Comparison of ENCODE assay signal across 8 cellular contexts in the genomic region with DNA sequence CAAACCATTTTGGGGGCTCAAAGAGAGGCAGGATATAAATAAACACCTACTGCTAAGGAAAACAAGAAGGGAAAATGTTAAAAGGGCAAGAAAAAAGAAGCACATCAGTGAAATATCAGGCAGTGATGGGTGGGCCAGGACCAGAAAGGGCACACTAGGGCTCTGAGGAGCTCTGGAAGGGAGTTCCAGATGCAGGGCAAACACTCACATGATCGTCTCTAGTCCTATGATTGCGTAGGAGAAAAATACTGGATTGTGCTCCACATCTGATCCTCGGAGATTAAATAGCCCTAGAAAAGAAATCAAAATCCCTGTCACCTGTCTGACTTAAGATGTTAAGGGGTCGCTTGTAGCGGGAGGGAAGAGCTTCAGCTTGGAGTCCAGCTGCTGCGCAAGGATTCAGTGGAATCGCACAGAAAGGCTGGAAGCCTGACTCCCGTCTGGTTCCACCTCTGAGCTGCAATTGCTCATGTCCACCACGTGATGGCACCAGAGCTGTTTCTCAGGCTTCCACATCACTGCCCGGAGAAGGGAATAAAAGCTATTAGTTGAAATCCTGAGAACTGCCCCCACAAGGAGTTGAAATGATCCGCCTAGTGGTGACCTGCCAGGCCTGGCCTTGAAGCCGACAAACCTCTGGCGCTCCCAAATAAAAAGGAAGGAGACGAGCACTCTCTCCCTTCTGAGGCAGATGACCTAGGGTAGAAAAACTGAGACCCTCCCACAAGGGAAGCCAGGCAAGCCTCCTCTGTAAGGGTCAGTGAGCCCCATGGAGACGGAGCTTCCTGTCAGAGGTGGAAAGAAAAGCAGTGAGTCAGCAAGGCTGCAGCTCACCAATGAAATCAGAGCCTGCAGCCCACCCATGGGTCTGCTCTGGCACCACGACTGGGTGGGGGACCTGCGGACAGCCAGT. TPM values are rescaled to one million over a fixed set of nuclear protein-coding genes. Genes with fewer than 3 reads are reported as not detected.
DNase-seq lines count a peak whose midpoint lies in the region; ATAC-seq and TF ChIP-seq lines count a peak whose summit lies in the region.

No MANE protein-coding gene starts in this region.

- in situ Hi-C loops in astrocyte of the spinal cord (cut with HindIII; ENCODE audit: low sequenced_read_pairs) = no loop called here

- ATAC-seq in HG02623 (IDR thresholded peaks at IDR 0.05; ENCODE audit: unreplicated experiment) = peak; percentile 62
- peak; percentile 91 for ATAC-seq in sciatic nerve
- ATAC-seq in GM19397 (IDR thresholded peaks at IDR 0.05; ENCODE audit: unreplicated experiment) = no peak

- TF ChIP-seq CTCF in GM12873 (IDR thresholded peaks at IDR 0.05; ENCODE audit: insufficient read depth, low read depth, low read length, missing control alignments) (peak; percentile 94), astrocyte of the spinal cord (IDR thresholded peaks at IDR 0.05; ENCODE audit: low read depth, low read length) (peak; percentile 97)

- intact Hi-C loops in sciatic nerve (cut with DNase I) = loop anchor here (10.0 kb wide), 1 partner anchor 401 kb away; no protein-coding TSS in a partner anchor

- no peak overlapping the region for H3K4me3 ChIP-seq in astrocyte of the spinal cord (ENCODE audit: low read depth, low read length)

- DNase-seq in NCI-H1417 (lab: John Stamatoyannopoulos, UW) = peak; percentile 15 to 75 (median 59)
- peak; percentile 5 for DNase-seq in T-helper 22 cell (ENCODE audit: low read depth)
- DNase-seq in astrocyte of the spinal cord (ENCODE audit: low read depth, low spot score) = peak; percentile 93
- peak in 50 of 51 donors; percentile 12 to 89 (median 64) for DNase-seq in hypothalamus (lab: John Stamatoyannopoulos, UW)
- peak; percentile 83 for DNase-seq in sciatic nerve (ENCODE audit: low spot score)

RNA-seq across cellular contexts. Expression of a gene that starts 39.2 kb away (rescaled TPM):
- 60.6 TPM for total RNA-seq in sciatic nerve

Comparison
In these comparisons a context has a peak if more than half of its experiments do, and no peak if none do; other contexts are left out.
1. DNase-seq: peak in every context shown above with its lines; median percentile 93 in astrocyte of the spinal cord; 83 in sciatic nerve; 64 in hypothalamus; 59 in NCI-H1417; 5 in T-helper 22 cell.